ENCODE assay signal across 13 cellular contexts in the genomic region with DNA sequence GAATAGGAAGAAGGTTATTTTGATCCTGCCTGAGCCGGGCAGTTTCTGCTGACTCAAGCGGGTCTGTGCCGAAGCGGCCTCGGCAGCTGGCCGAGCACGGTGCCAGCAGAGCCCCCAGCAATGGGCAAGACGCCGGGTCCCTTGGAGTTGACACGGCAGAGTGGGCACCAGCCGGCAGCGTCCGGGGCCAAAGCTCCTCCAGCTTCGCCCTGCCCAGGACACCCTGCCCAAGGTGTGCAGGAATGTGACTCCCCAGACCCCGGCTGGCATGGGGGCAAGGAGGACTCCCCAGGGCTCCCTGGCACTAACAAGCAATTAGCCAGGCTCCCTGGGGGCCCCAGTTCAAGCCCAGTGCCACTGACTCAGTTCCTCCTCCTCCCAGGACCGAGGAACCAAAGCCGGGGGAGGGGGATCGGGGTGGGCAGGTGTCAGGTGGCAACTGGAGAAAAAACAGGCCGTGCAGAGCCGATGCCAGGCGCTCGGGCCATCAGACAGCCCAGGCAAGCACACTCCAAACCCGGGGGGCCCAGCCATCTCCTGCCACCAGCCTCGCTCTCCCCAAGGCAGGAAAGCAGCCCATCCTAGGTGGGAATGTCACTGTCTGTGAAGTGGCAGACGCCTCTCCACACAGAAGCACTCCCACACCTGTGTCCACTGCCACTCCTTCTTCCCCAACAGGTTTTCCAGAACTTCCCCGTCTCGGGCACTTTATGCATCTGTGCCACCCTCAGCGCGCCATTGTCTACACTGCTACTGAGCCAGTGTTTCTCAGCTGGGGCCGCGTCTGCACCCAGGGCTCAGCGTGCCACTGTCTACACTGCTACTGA. TPM values are rescaled to one million over a fixed set of nuclear protein-coding genes. Genes with fewer than 3 reads are reported as not detected.
A peak's percentile ranks its signal among the peaks of the same experiment; 100 is the strongest.
DNase-seq lines count a peak whose midpoint lies in the region; ATAC-seq, FAIRE-seq and TF ChIP-seq lines count a peak whose summit lies in the region.
"Had no signal": no experiment of that assay in that cellular context is flagged by ENCODE, and none has a peak within 500 bp of the region (broad histone marks: within the 10 kb centered on the region; RNA-seq: fewer than 3 reads in every experiment).

No MANE protein-coding gene starts in this region.

- H3K9ac ChIP-seq in endodermal cell (ENCODE audit: extremely low read depth, low read length, poor library complexity, severe bottlenecking), result no peak overlapping the region

- H3K4me3 ChIP-seq in A549 (no peak overlapping the region), endodermal cell (ENCODE audit: low read length) (no peak overlapping the region)
- H3K4me3 ChIP-seq: lung had no signal

- peak overlapping the region; percentile 81 for H3K27ac Mint-ChIP-seq in endodermal cell
- H3K27ac Mint-ChIP-seq: activated naive CD4-positive, alpha-beta T cell treated with anti-CD3 and anti-CD28 coated beads, Interleukin-2, amount 50 U/mL, for 72 hours; progenitor cell of endocrine pancreas had no signal

- WGBS in A549 (ENCODE audit: missing lambda C conversion rate), result 92% methylated on average over 27 of the region's 32 CpGs
- 95% methylated on average over 15 to 32 of the region's 32 CpGs for WGBS in endodermal cell (ENCODE audit: insufficient coverage in 1 of 2, insufficient read length in 1 of 2), 2 experiments

- intact Hi-C loops in posterior vena cava (cut with DNase I), result no loop called here

- CTCF ChIA-PET in A549 (lab: Yijun Ruan, JAX), result interaction anchor here (2.1 kb wide), 1 partner anchor 38 kb away, joined by 7 read pairs; no protein-coding TSS in a partner anchor

- peaks cover 46% of the 10 kb centered on the region for H3K36me3 ChIP-seq in endodermal cell (ENCODE audit: control insufficient read depth, insufficient read depth, low read length)

- no peak for FAIRE-seq in A549 (lab: Jason Lieb, UNC)

- POLR2A ChIA-PET in A549 (lab: Yijun Ruan, JAX), result no interaction called here

- H3K9me3 ChIP-seq in A549 (no peaks in the 10 kb centered on the region), endodermal cell (ENCODE audit: control insufficient read depth, low read length) (no peaks in the 10 kb centered on the region)
- H3K9me3 ChIP-seq: gastroesophageal sphincter had no signal

- no peak for TF ChIP-seq EP300 in A549 (IDR thresholded peaks at IDR 0.05)

- H3K36me3 Mint-ChIP-seq in endodermal cell (ENCODE audit: low read depth), result peaks cover 31% of the 10 kb centered on the region
- H3K36me3 Mint-ChIP-seq: activated naive CD4-positive, alpha-beta T cell treated with anti-CD3 and anti-CD28 coated beads, Interleukin-2, amount 50 U/mL, for 72 hours had no signal

- in situ Hi-C loops in GM13976 (cut with MboI; ENCODE audit: low sequenced_read_pairs, unreplicated experiment), result loop anchor here (25.0 kb wide), 1 partner anchor 426 kb away; no protein-coding TSS in a partner anchor

- TF ChIP-seq CTCF in A549 (IDR thresholded peaks at IDR 0.05), result no peak
- no peak for TF ChIP-seq CTCF in GM13976 (IDR thresholded peaks at IDR 0.05; ENCODE audit: borderline replicate concordance, control extremely low read depth, extremely low read depth, insufficient read depth, missing control alignments)
- no peak for TF ChIP-seq CTCF in endodermal cell (conservative IDR thresholded peaks at IDR 0.05)

- ATAC-seq in A549 (no peak), HG02610 (IDR thresholded peaks at IDR 0.05; ENCODE audit: unreplicated experiment) (no peak)
- ATAC-seq: activated naive CD4-positive, alpha-beta T cell treated with anti-CD3 and anti-CD28 coated beads, Interleukin-2, amount 50 U/mL, for 72 hours; gastroesophageal sphincter had no signal

- H3K4me3 Mint-ChIP-seq in endodermal cell, result no peak overlapping the region

- peaks cover 2% of the 10 kb centered on the region for H3K4me1 Mint-ChIP-seq in endodermal cell

- no peaks in the 10 kb centered on the region for H3K27me3 Mint-ChIP-seq in endodermal cell (ENCODE audit: insufficient read depth)
- H3K27me3 Mint-ChIP-seq: progenitor cell of endocrine pancreas had no signal

- no peak for DNase-seq in A549 (ENCODE audit: low read depth in 1 of 2, low spot score in 1 of 2)
- peak; percentile 26 for DNase-seq in GM13976 (ENCODE audit: low spot score)
- DNase-seq in endodermal cell, result peak; percentile 38
- peak; percentile 70 for DNase-seq in posterior vena cava (ENCODE audit: low spot score)
- DNase-seq in SIG-M5 (lab: John Stamatoyannopoulos, UW), result no peak
- no peak for DNase-seq in A172 (ENCODE audit: low spot score)
- DNase-seq in NCI-H1930 (lab: John Stamatoyannopoulos, UW), result no peak
- DNase-seq: COR-L47 had no signal

- no peaks in the 10 kb centered on the region for H3K27me3 ChIP-seq in endodermal cell (ENCODE audit: control insufficient read depth, insufficient read depth, low read length, poor library complexity, severe bottlenecking)
- H3K27me3 ChIP-seq: gastroesophageal sphincter had no signal

- H3K4me2 ChIP-seq in A549, result no peak overlapping the region

- H3K27ac ChIP-seq in A549 (peak overlapping the region in 1 of 2 experiments; percentile 60; a peak in 1 of 6 replicates), endodermal cell (ENCODE audit: low read depth, low read length) (peak overlapping the region; percentile 60)

- no peak for TF ChIP-seq RAD21 in A549 (conservative IDR thresholded peaks at IDR 0.05 in 1 of 2, IDR thresholded peaks at IDR 0.05 in 1 of 2)

- no peaks in the 10 kb centered on the region for H3K9me3 Mint-ChIP-seq in endodermal cell
- H3K9me3 Mint-ChIP-seq: activated naive CD4-positive, alpha-beta T cell treated with anti-CD3 and anti-CD28 coated beads, Interleukin-2, amount 50 U/mL, for 72 hours had no signal

- TF ChIP-seq POLR2A in A549 (IDR thresholded peaks at IDR 0.05; ENCODE audit: low read length), result no peak

- H3K4me1 ChIP-seq in A549, result peaks cover 67% of the 10 kb centered on the region; the same call in 2 of the 3 replicates
- H3K4me1 ChIP-seq in endodermal cell (ENCODE audit: control insufficient read depth, insufficient read depth, low read length), result no peaks in the 10 kb centered on the region

TF ChIP-seq in A549, 52 proteins besides CTCF, POLR2A, EP300 and RAD21:
- TF ChIP-seq MAFK (IDR thresholded peaks at IDR 0.05; ENCODE audit: partially characterized antibody) (peak; percentile 46), NPAS2 (CRISPR knock-in tag; IDR thresholded peaks at IDR 0.05; ENCODE audit: borderline replicate concordance) (no peak), RFX5 (IDR thresholded peaks at IDR 0.05) (no peak), MAZ (IDR thresholded peaks at IDR 0.05; ENCODE audit: borderline replicate concordance, low read depth, low read length) (no peak)
- TF ChIP-seq, protein P1, sequence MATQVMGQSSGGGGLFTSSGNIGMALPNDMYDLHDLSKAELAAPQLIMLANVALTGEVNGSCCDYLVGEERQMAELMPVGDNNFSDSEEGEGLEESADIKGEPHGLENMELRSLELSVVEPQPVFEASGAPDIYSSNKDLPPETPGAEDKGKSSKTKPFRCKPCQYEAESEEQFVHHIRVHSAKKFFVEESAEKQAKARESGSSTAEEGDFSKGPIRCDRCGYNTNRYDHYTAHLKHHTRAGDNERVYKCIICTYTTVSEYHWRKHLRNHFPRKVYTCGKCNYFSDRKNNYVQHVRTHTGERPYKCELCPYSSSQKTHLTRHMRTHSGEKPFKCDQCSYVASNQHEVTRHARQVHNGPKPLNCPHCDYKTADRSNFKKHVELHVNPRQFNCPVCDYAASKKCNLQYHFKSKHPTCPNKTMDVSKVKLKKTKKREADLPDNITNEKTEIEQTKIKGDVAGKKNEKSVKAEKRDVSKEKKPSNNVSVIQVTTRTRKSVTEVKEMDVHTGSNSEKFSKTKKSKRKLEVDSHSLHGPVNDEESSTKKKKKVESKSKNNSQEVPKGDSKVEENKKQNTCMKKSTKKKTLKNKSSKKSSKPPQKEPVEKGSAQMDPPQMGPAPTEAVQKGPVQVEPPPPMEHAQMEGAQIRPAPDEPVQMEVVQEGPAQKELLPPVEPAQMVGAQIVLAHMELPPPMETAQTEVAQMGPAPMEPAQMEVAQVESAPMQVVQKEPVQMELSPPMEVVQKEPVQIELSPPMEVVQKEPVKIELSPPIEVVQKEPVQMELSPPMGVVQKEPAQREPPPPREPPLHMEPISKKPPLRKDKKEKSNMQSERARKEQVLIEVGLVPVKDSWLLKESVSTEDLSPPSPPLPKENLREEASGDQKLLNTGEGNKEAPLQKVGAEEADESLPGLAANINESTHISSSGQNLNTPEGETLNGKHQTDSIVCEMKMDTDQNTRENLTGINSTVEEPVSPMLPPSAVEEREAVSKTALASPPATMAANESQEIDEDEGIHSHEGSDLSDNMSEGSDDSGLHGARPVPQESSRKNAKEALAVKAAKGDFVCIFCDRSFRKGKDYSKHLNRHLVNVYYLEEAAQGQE (IDR thresholded peaks at IDR 0.05), result no peak
- TF ChIP-seq, protein P2, sequence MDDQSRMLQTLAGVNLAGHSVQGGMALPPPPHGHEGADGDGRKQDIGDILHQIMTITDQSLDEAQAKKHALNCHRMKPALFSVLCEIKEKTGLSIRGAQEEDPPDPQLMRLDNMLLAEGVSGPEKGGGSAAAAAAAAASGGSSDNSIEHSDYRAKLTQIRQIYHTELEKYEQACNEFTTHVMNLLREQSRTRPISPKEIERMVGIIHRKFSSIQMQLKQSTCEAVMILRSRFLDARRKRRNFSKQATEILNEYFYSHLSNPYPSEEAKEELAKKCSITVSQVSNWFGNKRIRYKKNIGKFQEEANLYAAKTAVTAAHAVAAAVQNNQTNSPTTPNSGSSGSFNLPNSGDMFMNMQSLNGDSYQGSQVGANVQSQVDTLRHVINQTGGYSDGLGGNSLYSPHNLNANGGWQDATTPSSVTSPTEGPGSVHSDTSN (IDR thresholded peaks at IDR 0.05), result no peak
TF ChIP-seq in A549: peak in this region for 1.

RNA-seq across cellular contexts. Expression of a gene that starts 41.2 kb away (rescaled TPM):
- polyA plus RNA-seq in A549 (2011; rRNA removed), result not detected in 2 replicates
- polyA plus RNA-seq in A549 (2012; cell fraction: cytosol; rRNA removed), result not detected in 2 replicates
- polyA plus RNA-seq in A549 (2012; cell fraction: nucleus; rRNA removed), result 0.02 and 0.05 TPM in 2 replicates
- 0.05 to 0.07 TPM (median 0.05 TPM) in 3 replicates for polyA plus RNA-seq in A549 (2017; fragmentation: RNase III; extraction: RNeasy Plus Mini Kit Qiagen cat#74134 plus additional on column Dnase treatment)
- not detected in 2 replicates for polyA minus RNA-seq in A549 (2011; rRNA and poly(A)+ RNA removed)
- not detected for total RNA-seq in endodermal cell
- polyA plus RNA-seq in endodermal cell (2013, experiment 1 of 2), result not detected
- polyA plus RNA-seq in endodermal cell (2013, experiment 2 of 2), result not detected
- under 1 TPM; 0.24 to 0.37 TPM for total RNA-seq in posterior vena cava
- 0.14 TPM in 1 of 2 replicates, not detected in the other for total RNA-seq in A172 (2014; rRNA removed; shearing (Covaris generic))
- total RNA-seq: progenitor cell of endocrine pancreas had no signal

RNA-seq across cellular contexts. Expression of a gene that starts 48.4 kb away (rescaled TPM):
- 131 and 150 TPM in 2 replicates for polyA plus RNA-seq in A549 (2011; rRNA removed)
- 145 and 229 TPM in 2 replicates for polyA plus RNA-seq in A549 (2012; cell fraction: cytosol; rRNA removed)
- 263 and 339 TPM in 2 replicates for polyA plus RNA-seq in A549 (2012; cell fraction: nucleus; rRNA removed)
- 114 to 152 TPM (median 147 TPM) in 3 replicates for polyA plus RNA-seq in A549 (2017; fragmentation: RNase III; extraction: RNeasy Plus Mini Kit Qiagen cat#74134 plus additional on column Dnase treatment)
- 151 and 188 TPM in 2 replicates for polyA minus RNA-seq in A549 (2011; rRNA and poly(A)+ RNA removed)
- 10 to 100 TPM; 18.8 to 37.4 TPM for total RNA-seq in endodermal cell
- polyA plus RNA-seq in endodermal cell (2013, experiment 1 of 2), result 56.8 TPM
- polyA plus RNA-seq in endodermal cell (2013, experiment 2 of 2), result 65.5 TPM
- total RNA-seq in posterior vena cava, result 10 to 100 TPM; 45.6 to 55.6 TPM
- total RNA-seq in A172 (2014; rRNA removed; shearing (Covaris generic)), result 10.5 and 12.3 TPM in 2 replicates

Comparison
In these comparisons a context has a peak if more than half of its experiments do, and no peak if none do; other contexts are left out.
1. DNase-seq: peak in GM13976 (single experiment), endodermal cell (single experiment) and posterior vena cava (single experiment); none in A549 (0 of 2), SIG-M5 (single experiment), A172 (single experiment) and NCI-H1930 (0 of 2).